In genomic region chr17:73284339-73284738, GRCh38 we compare ENCODE assay signal across 21 cellular contexts. TPM values are rescaled to one million over a fixed set of nuclear protein-coding genes. Genes with fewer than 3 reads are reported as not detected.
A peak's percentile ranks its signal among the peaks of the same experiment; 100 is the strongest.
DNase-seq lines count a peak whose midpoint lies in the region; ATAC-seq, FAIRE-seq and TF ChIP-seq lines count a peak whose summit lies in the region.
"Had no signal": no experiment of that assay in that cellular context is flagged by ENCODE, and none has a peak within 500 bp of the region (broad histone marks: within the 10 kb centered on the region; RNA-seq: fewer than 3 reads in every experiment).

No MANE protein-coding gene starts in this region.

- DNase-seq in HepG2 (ENCODE audit: low spot score) (no peak), right lobe of liver (no peak), esophagus muscularis mucosa (ENCODE audit: extremely low spot score) (no peak), osteocyte (ENCODE audit: extremely low spot score, unreplicated experiment) (no peak), dermis blood vessel endothelial cell (no peak), glomerular visceral epithelial cell (ENCODE audit: extremely low spot score) (no peak), GM13976 (ENCODE audit: low spot score) (no peak), kidney (no peak)
- DNase-seq: activated CD4-positive, alpha-beta T cell treated with anti-CD3 and anti-CD28 coated beads for 1 hour; activated CD8-positive, alpha-beta memory T cell treated with anti-CD3 and anti-CD28 coated beads for 24 hours; CD4-positive, alpha-beta T cell; Peyer's patch; small intestine; stimulated activated CD4-positive, alpha-beta T cell treated with anti-CD3 and anti-CD28 coated beads, Interleukin-2, amount 100 ng/mL, for 48 hours had no signal

- H3K9me3 Mint-ChIP-seq in osteocyte (ENCODE audit: unreplicated experiment) = no peaks in the 10 kb centered on the region
- H3K9me3 Mint-ChIP-seq: activated T-helper 1 cell treated with anti-CD3 and anti-CD28 coated beads, Interleukin-12 subunit alpha, Interleukin-12 subunit beta, Interleukin-2, Interleukin-4 antibody, amounts not matched to agents 30 ng/mL and 10 ng/mL and 1 ng/mL, durations not matched to agents 14 hours and 24 hours and 36 hours; CD4-positive, alpha-beta T cell; stimulated activated naive CD8-positive, alpha-beta T cell treated with anti-CD3 and anti-CD28 coated beads, Interleukin-15, Interleukin-2, amounts not matched to agents 100 ng/mL and 50 ng/mL, for 24 hours had no signal

- intact Hi-C loops in HepG2 (cut with micrococcal nuclease; ENCODE audit: unreplicated experiment) = no loop called here
- intact Hi-C loops in right lobe of liver (cut with DNase I) = no loop called here
- intact Hi-C loops in esophagus muscularis mucosa (cut with DNase I) = no loop called here
- intact Hi-C loops in kidney (cut with DNase I) = no loop called here

- H3K27me3 ChIP-seq in HepG2 (ENCODE audit: control insufficient read depth in 1 of 2, insufficient read depth in 2 of 2, low read length in 2 of 2) (no peaks in the 10 kb centered on the region), right lobe of liver (no peaks in the 10 kb centered on the region), esophagus muscularis mucosa (no peaks in the 10 kb centered on the region)
- H3K27me3 ChIP-seq: Peyer's patch had no signal

- no peaks in the 10 kb centered on the region for H3K27me3 Mint-ChIP-seq in osteocyte (ENCODE audit: unreplicated experiment)
- H3K27me3 Mint-ChIP-seq: CD4-positive, alpha-beta T cell; stimulated activated naive CD8-positive, alpha-beta T cell treated with anti-CD3 and anti-CD28 coated beads, Interleukin-15, Interleukin-2, amounts not matched to agents 100 ng/mL and 50 ng/mL, for 24 hours had no signal

- CTCF ChIA-PET in HepG2 (lab: Yijun Ruan, JAX; ENCODE audit: low intra/inter-chr PET ratio, low total read pairs) = no interaction called here

- H2AFZ ChIP-seq in HepG2 (ENCODE audit: low read length) = no peak overlapping the region

- H3K4me3 ChIP-seq in HepG2 (replicated peaks in 1 of 3; ENCODE audit: insufficient read depth in 1 of 3, low read depth in 2 of 3, low read length in 3 of 3) = no peak overlapping the region
- no peak overlapping the region for H3K4me3 ChIP-seq in right lobe of liver
- H3K4me3 ChIP-seq in esophagus muscularis mucosa = no peak overlapping the region
- H3K4me3 ChIP-seq in kidney (ENCODE audit: low read length in 2 of 2) = no peak overlapping the region
- H3K4me3 ChIP-seq: GM12878, lung, Peyer's patch had no signal

- TF ChIP-seq POLR2A in HepG2 (IDR thresholded peaks at IDR 0.05; ENCODE audit: insufficient read depth in 1 of 2, low read depth in 2 of 2, low read length in 2 of 2) (no peak), right lobe of liver (IDR thresholded peaks at IDR 0.05) (no peak), esophagus muscularis mucosa (IDR thresholded peaks at IDR 0.05; ENCODE audit: low read depth) (no peak)

- TF ChIP-seq CTCF in HepG2 (CRISPR knock-in tag; IDR thresholded peaks at IDR 0.05) (no peak), right lobe of liver (IDR thresholded peaks at IDR 0.05) (no peak), esophagus muscularis mucosa (IDR thresholded peaks at IDR 0.05) (no peak), osteocyte (IDR thresholded peaks at IDR 0.05) (no peak), GM13976 (IDR thresholded peaks at IDR 0.05; ENCODE audit: borderline replicate concordance, control extremely low read depth, extremely low read depth, insufficient read depth, missing control alignments) (no peak), kidney (IDR thresholded peaks at IDR 0.05; ENCODE audit: borderline replicate concordance, extremely low read depth, insufficient read depth) (no peak)

- H3K4me1 ChIP-seq in HepG2 (ENCODE audit: insufficient read depth, low read length) = peaks cover 37% of the 10 kb centered on the region
- peaks cover 0 to 31% (median 15%) of the 10 kb centered on the region in 4 donors for H3K4me1 ChIP-seq in right lobe of liver
- H3K4me1 ChIP-seq in esophagus muscularis mucosa = peaks cover 70 to 90% (median 77%) of the 10 kb centered on the region in 4 donors
- peaks cover 8 to 17% of the 10 kb centered on the region in 2 donors for H3K4me1 ChIP-seq in kidney (ENCODE audit: control insufficient read depth in 1 of 2, insufficient read depth in 1 of 2, low read depth in 1 of 2, low read length in 2 of 2)

- no peak overlapping the region for H3K4me3 Mint-ChIP-seq in osteocyte (ENCODE audit: unreplicated experiment)
- H3K4me3 Mint-ChIP-seq: activated T-helper 1 cell treated with anti-CD3 and anti-CD28 coated beads, Interleukin-12 subunit alpha, Interleukin-12 subunit beta, Interleukin-2, Interleukin-4 antibody, amounts not matched to agents 30 ng/mL and 10 ng/mL and 1 ng/mL, durations not matched to agents 14 hours and 24 hours and 36 hours; CD4-positive, alpha-beta T cell; stimulated activated naive CD8-positive, alpha-beta T cell treated with anti-CD3 and anti-CD28 coated beads, Interleukin-15, Interleukin-2, amounts not matched to agents 100 ng/mL and 50 ng/mL, for 24 hours had no signal

- peaks cover 13% of the 10 kb centered on the region; the same call in 1 of the 2 replicates for H4K20me1 ChIP-seq in HepG2 (ENCODE audit: insufficient read depth, low read length)

- H3K79me2 ChIP-seq in HepG2 (ENCODE audit: insufficient read depth, low read length) = peaks cover 16% of the 10 kb centered on the region

- in situ Hi-C loops in HepG2 (cut with HindIII; ENCODE audit: extremely low pct_ligation_motif_present, low pct_unique_long_range_greater_than_20kb) = loop anchor here (25.0 kb wide), 1 partner anchor 1153 kb away; the partner anchor contains the start of gene GPRC5C
- in situ Hi-C loops in GM13976 (cut with MboI; ENCODE audit: low sequenced_read_pairs, unreplicated experiment) = no loop called here

- peaks cover 53% of the 10 kb centered on the region for H3K4me1 Mint-ChIP-seq in osteocyte (ENCODE audit: unreplicated experiment)

- no peak for TF ChIP-seq EP300 in HepG2 (IDR thresholded peaks at IDR 0.05; ENCODE audit: low read depth in 2 of 2, low read length in 2 of 2)
- TF ChIP-seq EP300 in HepG2 (CRISPR knock-in tag; IDR thresholded peaks at IDR 0.05; ENCODE audit: borderline replicate concordance) = no peak
- TF ChIP-seq EP300 in esophagus muscularis mucosa (IDR thresholded peaks at IDR 0.05) = no peak

- H3K27ac ChIP-seq in HepG2 (ENCODE audit: extremely low read length, insufficient read depth, low read length) (no peak overlapping the region), right lobe of liver (no peak overlapping the region), esophagus muscularis mucosa (replicated peaks in 1 of 4) (peak overlapping the region; percentile 51 to 80 (median 76)), kidney (ENCODE audit: low read depth in 2 of 2, low read length in 2 of 2) (peak overlapping the region in 1 of 2 donors; percentile 3)

- POLR2A ChIA-PET in HepG2 (lab: Yijun Ruan, JAX) = interaction anchor here (1.8 kb wide), 1 partner anchor 22 kb away, joined by 10 read pairs; the partner anchor contains the start of gene CPSF4L

- no peak for ATAC-seq in HepG2
- no peak for ATAC-seq in right lobe of liver
- ATAC-seq: esophagus mucosa had no signal

- no peak overlapping the region for H3K4me2 ChIP-seq in HepG2 (ENCODE audit: low read depth, low read length)

- no peak overlapping the region for H3K9ac ChIP-seq in HepG2 (ENCODE audit: insufficient read depth, low read depth, low read length)
- H3K9ac ChIP-seq in kidney (ENCODE audit: low read length in 2 of 2) = no peak overlapping the region

- peaks cover 10% of the 10 kb centered on the region for H3K36me3 Mint-ChIP-seq in osteocyte (ENCODE audit: unreplicated experiment)

- no TSS peak for BruUV-seq in HepG2 (replicated peaks; lab: Mats Ljungman, UMichigan)

- H3K9me3 ChIP-seq in HepG2 (ENCODE audit: low read length) = no peaks in the 10 kb centered on the region
- H3K9me3 ChIP-seq in right lobe of liver = no peaks in the 10 kb centered on the region
- H3K9me3 ChIP-seq in esophagus muscularis mucosa = no peaks in the 10 kb centered on the region
- H3K9me3 ChIP-seq in kidney (ENCODE audit: control insufficient read depth in 1 of 2, low read length in 2 of 2) = no peaks in the 10 kb centered on the region
- H3K9me3 ChIP-seq: Peyer's patch had no signal

- no peak for TF ChIP-seq RAD21 in HepG2 (CRISPR knock-in tag; IDR thresholded peaks at IDR 0.05)

- H3K36me3 ChIP-seq in HepG2 (replicated peaks in 1 of 2; ENCODE audit: control insufficient read depth in 1 of 2, insufficient read depth in 2 of 2, low read length in 2 of 2) (peaks cover 23 to 36% of the 10 kb centered on the region in 2 experiments), right lobe of liver (peaks cover 0 to 28% (median 12%) of the 10 kb centered on the region in 4 donors), esophagus muscularis mucosa (peaks cover 18 to 57% (median 35%) of the 10 kb centered on the region in 4 donors), kidney (ENCODE audit: control insufficient read depth in 1 of 2, insufficient read depth in 2 of 2, low read length in 2 of 2) (peaks cover 0 to 5% of the 10 kb centered on the region in 2 donors)

- peak overlapping the region; percentile 95 for H3K27ac Mint-ChIP-seq in osteocyte (ENCODE audit: unreplicated experiment)
- H3K27ac Mint-ChIP-seq: activated T-helper 1 cell treated with anti-CD3 and anti-CD28 coated beads, Interleukin-12 subunit alpha, Interleukin-12 subunit beta, Interleukin-2, Interleukin-4 antibody, amounts not matched to agents 30 ng/mL and 10 ng/mL and 1 ng/mL, durations not matched to agents 14 hours and 24 hours and 36 hours; CD4-positive, alpha-beta T cell; stimulated activated naive CD8-positive, alpha-beta T cell treated with anti-CD3 and anti-CD28 coated beads, Interleukin-15, Interleukin-2, amounts not matched to agents 100 ng/mL and 50 ng/mL, for 24 hours had no signal

- FAIRE-seq in HepG2 (lab: Jason Lieb, UNC) = no peak
- FAIRE-seq in kidney (lab: Jason Lieb, UNC) = no peak
- FAIRE-seq: bronchial epithelial cell, GM12878, small intestine had no signal

- 91% methylated on average over 8 of the region's 8 CpGs for WGBS in HepG2 (ENCODE audit: low lambda C conversion rate)
- 82% methylated on average over 8 of the region's 8 CpGs for WGBS in right lobe of liver (ENCODE audit: insufficient coverage, low coverage, low lambda C conversion rate, missing lambda C conversion rate)
- 74% methylated on average over 8 of the region's 8 CpGs for WGBS in esophagus muscularis mucosa

RNA-seq across cellular contexts. Expression of gene CPSF4L, which starts 22.7 kb away (rescaled TPM):
- total RNA-seq in HepG2 (2016; rRNA removed; fragmentation: Illumina TruSeq; extraction: Trizol) (0.73 and 0.94 TPM in 2 replicates), right lobe of liver (not detected), esophagus muscularis mucosa (not detected), osteocyte (not detected in 2 replicates), dermis blood vessel endothelial cell (not detected in 2 replicates), kidney (not detected)
- 1.3 and 1.5 TPM in 2 replicates for total RNA-seq in HepG2 (2016; cell fraction: cytosol; rRNA removed; fragmentation: Illumina TruSeq; extraction: Trizol; ENCODE audit: low read depth)
- total RNA-seq in HepG2 (2016; cell fraction: insoluble cytoplasmic fraction; rRNA removed; fragmentation: Illumina TruSeq; extraction: Trizol) = 0.76 and 1.1 TPM in 2 replicates
- 1.3 and 1.5 TPM in 2 replicates for total RNA-seq in HepG2 (2016; cell fraction: membrane; rRNA removed; fragmentation: Illumina TruSeq; extraction: Trizol)
- total RNA-seq in HepG2 (2016; cell fraction: nucleus; rRNA removed; fragmentation: Illumina TruSeq; extraction: Trizol) = 0.99 and 1.5 TPM in 2 replicates
- polyA plus RNA-seq in HepG2 (2011; rRNA removed) (1.2 and 1.6 TPM in 2 replicates), kidney (ENCODE audit: insufficient read depth, low read depth, low replicate concordance) (not detected)
- polyA plus RNA-seq in HepG2 (2011; cell fraction: cytosol; rRNA removed) = 0.32 and 0.70 TPM in 2 replicates
- 0.21 TPM in 1 of 2 replicates, not detected in the other for polyA plus RNA-seq in HepG2 (2011; cell fraction: nucleus; rRNA removed)
- polyA plus RNA-seq in HepG2 (2012) = 0.25 and 0.48 TPM in 2 replicates
- polyA plus RNA-seq in HepG2 (2016; cell fraction: cytosol; fragmentation: Illumina TruSeq; extraction: Trizol; ENCODE audit: low read depth) = 0.86 and 1.8 TPM in 2 replicates
- 0.60 and 1.3 TPM in 2 replicates for polyA plus RNA-seq in HepG2 (2016; cell fraction: insoluble cytoplasmic fraction; fragmentation: Illumina TruSeq; extraction: Trizol; ENCODE audit: low read depth)
- polyA plus RNA-seq in HepG2 (2016; cell fraction: membrane; fragmentation: Illumina TruSeq; extraction: Trizol; ENCODE audit: low read depth) = 1.3 and 1.5 TPM in 2 replicates
- polyA plus RNA-seq in HepG2 (2016; cell fraction: nucleus; fragmentation: Illumina TruSeq; extraction: Trizol; ENCODE audit: insufficient read depth, low read depth) = not detected in 2 replicates
- 0.42 TPM in 1 of 2 replicates, not detected in the other for polyA minus RNA-seq in HepG2 (2011; rRNA and poly(A)+ RNA removed; ENCODE audit: low replicate concordance)
- polyA minus RNA-seq in HepG2 (2011; cell fraction: cytosol; rRNA and poly(A)+ RNA removed) = not detected in 2 replicates
- polyA minus RNA-seq in HepG2 (2011; cell fraction: nucleus; rRNA and poly(A)+ RNA removed) = 1.3 TPM in 1 of 2 replicates, not detected in the other
- total RNA-seq: activated T-helper 1 cell treated with anti-CD3 and anti-CD28 coated beads, Interleukin-12 subunit alpha, Interleukin-12 subunit beta, Interleukin-2, Interleukin-4 antibody, amounts not matched to agents 30 ng/mL and 10 ng/mL and 1 ng/mL, durations not matched to agents 14 hours and 24 hours and 36 hours; bronchial epithelial cell; CD4-positive, alpha-beta T cell; esophagus mucosa; GM12878; H4; lung; Peyer's patch had no signal
- polyA plus RNA-seq: GM12878, lung, small intestine had no signal

RNA-seq across cellular contexts. Expression of gene CDC42EP4, which starts 27.5 kb away (rescaled TPM):
- 54.0 and 55.0 TPM in 2 replicates for total RNA-seq in HepG2 (2016; rRNA removed; fragmentation: Illumina TruSeq; extraction: Trizol)
- 13.5 and 14.9 TPM in 2 replicates for total RNA-seq in HepG2 (2016; cell fraction: cytosol; rRNA removed; fragmentation: Illumina TruSeq; extraction: Trizol; ENCODE audit: low read depth)
- total RNA-seq in HepG2 (2016; cell fraction: insoluble cytoplasmic fraction; rRNA removed; fragmentation: Illumina TruSeq; extraction: Trizol) = 45.9 and 55.1 TPM in 2 replicates
- total RNA-seq in HepG2 (2016; cell fraction: membrane; rRNA removed; fragmentation: Illumina TruSeq; extraction: Trizol) = 45.7 and 51.9 TPM in 2 replicates
- total RNA-seq in HepG2 (2016; cell fraction: nucleus; rRNA removed; fragmentation: Illumina TruSeq; extraction: Trizol) = 34.9 and 36.1 TPM in 2 replicates
- polyA plus RNA-seq in HepG2 (2011; rRNA removed) = 19.0 and 21.7 TPM in 2 replicates
- 16.2 and 20.1 TPM in 2 replicates for polyA plus RNA-seq in HepG2 (2011; cell fraction: cytosol; rRNA removed)
- 18.6 and 24.3 TPM in 2 replicates for polyA plus RNA-seq in HepG2 (2011; cell fraction: nucleus; rRNA removed)
- polyA plus RNA-seq in HepG2 (2012) = 18.4 and 22.4 TPM in 2 replicates
- 11.7 and 14.2 TPM in 2 replicates for polyA plus RNA-seq in HepG2 (2016; cell fraction: cytosol; fragmentation: Illumina TruSeq; extraction: Trizol; ENCODE audit: low read depth)
- polyA plus RNA-seq in HepG2 (2016; cell fraction: insoluble cytoplasmic fraction; fragmentation: Illumina TruSeq; extraction: Trizol; ENCODE audit: low read depth) = 58.7 and 66.8 TPM in 2 replicates
- polyA plus RNA-seq in HepG2 (2016; cell fraction: membrane; fragmentation: Illumina TruSeq; extraction: Trizol; ENCODE audit: low read depth) = 37.7 and 41.8 TPM in 2 replicates
- polyA plus RNA-seq in HepG2 (2016; cell fraction: nucleus; fragmentation: Illumina TruSeq; extraction: Trizol; ENCODE audit: insufficient read depth, low read depth) = 41.4 and 43.9 TPM in 2 replicates
- 68.4 and 91.9 TPM in 2 replicates for polyA minus RNA-seq in HepG2 (2011; rRNA and poly(A)+ RNA removed; ENCODE audit: low replicate concordance)
- polyA minus RNA-seq in HepG2 (2011; cell fraction: cytosol; rRNA and poly(A)+ RNA removed) = 25.3 and 26.4 TPM in 2 replicates
- 32.3 and 36.9 TPM in 2 replicates for polyA minus RNA-seq in HepG2 (2011; cell fraction: nucleus; rRNA and poly(A)+ RNA removed)
- total RNA-seq in right lobe of liver = 10 to 100 TPM; 27.5 to 34.9 (median 30.9) TPM
- 100 to 1,000 TPM in 2 of 4 donors, 10 to 100 TPM in 2; 48.6 to 129 (median 104) TPM for total RNA-seq in esophagus muscularis mucosa
- total RNA-seq in osteocyte = 32.0 and 32.7 TPM in 2 replicates
- total RNA-seq in dermis blood vessel endothelial cell = 13.8 and 16.3 TPM in 2 replicates
- total RNA-seq in kidney = 76.9 TPM
- 26.2 TPM for polyA plus RNA-seq in kidney (ENCODE audit: insufficient read depth, low read depth, low replicate concordance)

Comparison
In these comparisons a context has a peak if more than half of its experiments do, and no peak if none do; other contexts are left out.
1. H3K27ac ChIP-seq: peak in esophagus muscularis mucosa (4 of 4); none in HepG2 (single experiment) and right lobe of liver (0 of 3).